Comparison of ENCODE assay signal across 31 cellular contexts in the genomic region with DNA sequence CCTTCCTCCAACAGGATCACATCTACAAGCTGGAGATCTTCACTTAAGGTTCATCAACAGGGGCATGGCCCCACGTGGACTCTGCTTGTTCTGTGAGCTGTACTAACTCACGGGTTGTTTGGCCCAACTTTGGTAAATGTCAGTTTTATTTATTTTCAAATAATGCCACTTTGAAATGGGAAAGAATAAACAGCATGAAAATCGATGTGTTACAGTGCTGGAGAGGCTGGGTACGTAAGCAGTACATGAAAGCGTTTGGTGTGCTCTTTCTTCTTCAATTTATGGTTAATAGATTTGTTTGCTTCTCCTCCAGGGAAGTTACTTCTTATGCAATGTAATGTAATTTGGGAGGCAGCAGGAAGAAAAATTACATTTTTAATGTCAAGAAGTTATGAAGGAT.
"Had no signal": no experiment of that assay in that cellular context is flagged by ENCODE, and none has a peak within 500 bp of the region (broad histone marks: within the 10 kb centered on the region; RNA-seq: fewer than 3 reads in every experiment).

No MANE protein-coding gene starts in this region.

- H3K36me3 ChIP-seq: MG63 had no signal

- DNase-seq: Karpas-422, Kasumi-1, MG63, MM.1S, MV-4-11, NCI-H1048, NCI-H1092, NCI-H1092 treated with DMSO at 0.1 percent for 48 hours, NCI-H1105, NCI-H1105 treated with DMSO at 0.1 percent for 48 hours, NCI-H1417, NCI-H1417 treated with DMSO at 0.1 percent for 48 hours, NCI-H1436, NCI-H1436 treated with DMSO at 0.1 percent for 48 hours, NCI-H146, NCI-H187, NCI-H187 treated with DMSO at 0.1 percent for 48 hours, NCI-H1930, NCI-H2029, NCI-H2029 treated with DMSO at 0.1 percent for 48 hours, NCI-H2081, NCI-H2081 treated with DMSO at 0.1 percent for 48 hours, NCI-H2107, NCI-H2227 treated with DMSO at 0.1 percent for 48 hours, NCI-H226, NCI-H345, NCI-H446, NCI-H446 treated with DMSO at 0.1 percent for 48 hours, NCI-H510A, NCI-H510A treated with DMSO at 0.1 percent for 48 hours had no signal

- H3K4me2 ChIP-seq: KMS-11 had no signal

- H3K4me3 ChIP-seq: MG63 had no signal

- H3K9me3 ChIP-seq: MG63 had no signal

- H3K27ac ChIP-seq: KMS-11 had no signal

- H3K9ac ChIP-seq: KMS-11 had no signal
